ENCODE assay signal across 7 cellular contexts in genomic region chr10:74189999-74190421, GRCh38. TPM values are rescaled to one million over a fixed set of nuclear protein-coding genes. Genes with fewer than 3 reads are reported as not detected.
DNase-seq lines count a peak whose midpoint lies in the region; TF ChIP-seq lines count a peak whose summit lies in the region.

No MANE protein-coding gene starts in this region.

- H3K27me3 ChIP-seq in GM06990 (replicated peaks; ENCODE audit: control insufficient read depth, insufficient read depth, low read length) (no peaks in the 10 kb centered on the region), GM23248 (replicated peaks; ENCODE audit: insufficient read depth) (no peaks in the 10 kb centered on the region)

- peak overlapping the region; percentile 78 for H3K4me3 Mint-ChIP-seq in type B pancreatic cell

- peak overlapping the region; percentile 40 for H2AFZ ChIP-seq in GM23248

- peak overlapping the region; percentile 98 for H3K27ac Mint-ChIP-seq in type B pancreatic cell

- peak overlapping the region; percentile 84 for H3K4me2 ChIP-seq in GM23248 (ENCODE audit: unreplicated experiment)

- no peaks in the 10 kb centered on the region for H3K36me3 ChIP-seq in GM06990 (ENCODE audit: control insufficient read depth, insufficient read depth, low read length)
- no peaks in the 10 kb centered on the region for H3K36me3 ChIP-seq in GM23248 (ENCODE audit: low read depth)

- H3K9ac ChIP-seq in GM23248: peak overlapping the region; percentile 67

- H3K4me1 Mint-ChIP-seq in type B pancreatic cell (ENCODE audit: unreplicated experiment): peaks cover 20% of the 10 kb centered on the region

- TF ChIP-seq CTCF in GM06990 (IDR thresholded peaks at IDR 0.05; ENCODE audit: insufficient read depth, low read length, poor library complexity, severe bottlenecking): no peak
- no peak for TF ChIP-seq CTCF in type B pancreatic cell (conservative IDR thresholded peaks at IDR 0.05)

- H3K9me3 Mint-ChIP-seq in type B pancreatic cell: no peaks in the 10 kb centered on the region

- no peaks in the 10 kb centered on the region for H3K27me3 Mint-ChIP-seq in type B pancreatic cell

- H3F3A ChIP-seq in GM23248 (ENCODE audit: insufficient read depth): peaks cover 40% of the 10 kb centered on the region

- peaks cover 87% of the 10 kb centered on the region for H3K79me2 ChIP-seq in GM23248 (ENCODE audit: insufficient read depth)

- no peaks in the 10 kb centered on the region for H3K9me2 ChIP-seq in GM23248 (ENCODE audit: insufficient read depth)

- H3K36me3 Mint-ChIP-seq in type B pancreatic cell: peaks cover 3% of the 10 kb centered on the region

- peaks cover 39% of the 10 kb centered on the region for H3K4me1 ChIP-seq in GM23248 (ENCODE audit: insufficient read depth)

- H3K9me3 ChIP-seq in GM23248 (ENCODE audit: low read depth): no peaks in the 10 kb centered on the region

- H4K20me1 ChIP-seq in GM23248 (ENCODE audit: insufficient read depth): no peaks in the 10 kb centered on the region

- H3K27ac ChIP-seq in GM23248: peak overlapping the region; percentile 84

- DNase-seq in GM06990 (ENCODE audit: extremely low read depth, insufficient read length) (no peak), GM23248 (peak; percentile 94), MV-4-11 (lab: John Stamatoyannopoulos, UW) (peak; percentile 72), amniotic stem cell (lab: John Stamatoyannopoulos, UW) (peak; percentile 93), islet precursor cell (peak; percentile 83), type B pancreatic cell (ENCODE audit: extremely low spot score, unreplicated experiment) (no peak), NCI-H2227 treated with DMSO at 0.1 percent for 48 hours (lab: John Stamatoyannopoulos, UW) (no peak)

- in situ Hi-C loops in GM23248 (cut with MboI): no loop called here

- H3K4me3 ChIP-seq in GM06990 (replicated peaks; ENCODE audit: low read depth, low read length) (0 out of 2 replicates have a peak overlapping the region, but pooled peaks have one; percentile 1), GM23248 (peak overlapping the region; percentile 66)

- WGBS in GM23248 (ENCODE audit: low coverage in 1 of 2, low lambda C conversion rate in 2 of 2, missing lambda C conversion rate in 2 of 2), 2 experiments: 0% methylated on average over 3 of the region's 3 CpGs

RNA-seq across cellular contexts. Expression of gene ADK, which starts 39.0 kb away (rescaled TPM):
- 29.3 and 43.7 TPM in 2 replicates for total RNA-seq in GM23248 (2014; rRNA removed; shearing (Covaris generic))
- polyA plus RNA-seq in GM23248 (2016; fragmentation: Nextera tagmentation; extraction: Ambion mirVana): 72.5 and 75.1 TPM in 2 replicates
- 23.1 and 28.5 TPM in 2 replicates for total RNA-seq in type B pancreatic cell (ENCODE audit: low replicate concordance)

RNA-seq across cellular contexts. Expression of gene AP3M1, which starts 39.4 kb away (rescaled TPM):
- total RNA-seq in GM23248 (2014; rRNA removed; shearing (Covaris generic)): 22.4 and 35.6 TPM in 2 replicates
- 29.1 and 33.4 TPM in 2 replicates for polyA plus RNA-seq in GM23248 (2016; fragmentation: Nextera tagmentation; extraction: Ambion mirVana)
- 41.9 and 48.0 TPM in 2 replicates for total RNA-seq in type B pancreatic cell (ENCODE audit: low replicate concordance)

Comparison
In these comparisons a context has a peak if more than half of its experiments do, and no peak if none do; other contexts are left out.
1. DNase-seq: peak in GM23248 (single experiment), MV-4-11 (single experiment), amniotic stem cell (single experiment) and islet precursor cell (single experiment); none in GM06990 (single experiment), type B pancreatic cell (single experiment) and NCI-H2227 treated with DMSO at 0.1 percent for 48 hours (single experiment).